28 cellular contexts compared by ENCODE assay signal in the genomic region with DNA sequence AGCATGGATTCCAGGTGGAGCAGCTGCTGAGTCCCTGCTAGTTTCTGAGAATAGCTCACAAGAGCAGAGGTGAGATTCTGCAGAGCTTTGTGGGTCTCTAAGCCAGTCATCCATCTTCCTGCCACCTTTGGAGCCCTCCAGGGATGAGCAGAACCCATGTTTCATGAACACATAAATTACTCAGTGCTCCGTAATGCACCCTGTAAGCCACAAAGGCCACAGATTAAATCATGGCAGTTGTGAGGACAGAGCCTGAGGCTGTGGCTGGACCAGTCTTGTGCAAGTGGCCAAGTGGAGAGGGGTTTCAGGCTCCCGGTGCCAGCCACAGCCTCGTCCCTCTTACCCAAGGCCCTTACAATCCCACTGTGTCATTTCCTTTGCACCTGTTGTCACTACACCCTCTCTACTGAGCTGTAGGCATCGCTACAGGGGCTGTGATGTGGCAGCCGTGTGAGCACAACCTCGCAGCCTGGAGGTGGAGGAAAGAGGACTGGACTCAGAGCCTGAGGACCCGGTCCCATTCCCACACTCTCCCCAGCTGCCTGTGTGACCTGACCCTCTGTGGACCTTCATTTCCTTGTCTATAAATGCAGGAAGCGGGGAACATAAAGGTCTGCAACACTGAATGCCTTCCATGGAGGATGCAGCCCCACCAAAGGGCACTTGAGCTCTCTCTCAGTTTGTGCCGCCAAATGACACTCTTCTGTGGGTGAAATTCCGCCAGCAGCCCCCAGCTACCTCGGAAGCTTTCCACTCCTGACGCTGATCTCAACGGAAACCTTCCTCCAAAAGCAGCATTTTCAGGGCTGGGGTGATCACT.
DNase-seq lines count a peak whose midpoint lies in the region; ATAC-seq and FAIRE-seq lines count a peak whose summit lies in the region.
"Had no signal": no experiment of that assay in that cellular context is flagged by ENCODE, and none has a peak within 500 bp of the region (broad histone marks: within the 10 kb centered on the region; RNA-seq: fewer than 3 reads in every experiment).

No MANE protein-coding gene starts in this region.

- no peak overlapping the region for H3K27ac Mint-ChIP-seq in stimulated activated effector memory CD8-positive, alpha-beta T cell treated with anti-CD3 and anti-CD28 coated beads, Interleukin-12 subunit alpha, Interleukin-12 subunit beta, amount 100 ng/mL, for 72 hours
- H3K27ac Mint-ChIP-seq: activated CD4-positive, alpha-beta T cell treated with anti-CD3 and anti-CD28 coated beads for 36 hours; activated naive CD4-positive, alpha-beta T cell treated with anti-CD3 and anti-CD28 coated beads, Interleukin-2, amount 50 U/mL, for 72 hours; CD8-positive, alpha-beta T cell had no signal

- DNase-seq in A172 (ENCODE audit: low spot score), result peak; percentile 55
- DNase-seq in GF-D8 (lab: John Stamatoyannopoulos, UW), result peak; percentile 40
- peak; percentile 36 for DNase-seq in RCC 7860 (ENCODE audit: low spot score)
- peak; percentile 47 for DNase-seq in myocyte (ENCODE audit: low read depth)
- no peak for DNase-seq in activated naive CD4-positive, alpha-beta T cell (lab: John Stamatoyannopoulos, UW)
- no peak for DNase-seq in stimulated activated CD4-positive, alpha-beta T cell treated with anti-CD3 and anti-CD28 coated beads, Interleukin-12 subunit alpha, Interleukin-12 subunit beta, amount 100 ng/mL, for 4 hours
- DNase-seq in stimulated activated effector memory CD8-positive, alpha-beta T cell treated with anti-CD3 and anti-CD28 coated beads, Interleukin-12 subunit alpha, Interleukin-12 subunit beta, amount 100 ng/mL, for 72 hours (ENCODE audit: low spot score in 2 of 2), result no peak
- no peak for DNase-seq in SIG-M5 (lab: John Stamatoyannopoulos, UW)
- DNase-seq: activated CD4-positive, alpha-beta T cell treated with anti-CD3 and anti-CD28 coated beads for 36 hours; activated CD8-positive, alpha-beta memory T cell treated with anti-CD3 and anti-CD28 coated beads for 24 hours; activated T-cell treated with anti-CD3 and anti-CD28 coated beads for 4 hours; CD8-positive, alpha-beta T cell; Kasumi-1; left lung; NCI-H1092; NCI-H1694 treated with DMSO at 0.1 percent for 48 hours; nucleus accumbens; right lobe of liver; stimulated activated CD4-positive, alpha-beta T cell treated with anti-CD3 and anti-CD28 coated beads, Interleukin-2, amount 100 ng/mL, for 48 hours; stomach; T-helper 9 cell; thyroid gland had no signal

- no peak for ATAC-seq in stimulated activated effector memory CD8-positive, alpha-beta T cell treated with anti-CD3 and anti-CD28 coated beads, Interleukin-12 subunit alpha, Interleukin-12 subunit beta, amount 100 ng/mL, for 72 hours
- ATAC-seq: activated CD4-positive, alpha-beta T cell treated with anti-CD3 and anti-CD28 coated beads for 36 hours; CD8-positive, alpha-beta T cell; HCT116; HepG2; left lung; Panc1 had no signal

- no peaks in the 10 kb centered on the region for H3K4me1 Mint-ChIP-seq in stimulated activated effector memory CD8-positive, alpha-beta T cell treated with anti-CD3 and anti-CD28 coated beads, Interleukin-12 subunit alpha, Interleukin-12 subunit beta, amount 100 ng/mL, for 72 hours

- no peak overlapping the region for H3K4me3 Mint-ChIP-seq in stimulated activated effector memory CD8-positive, alpha-beta T cell treated with anti-CD3 and anti-CD28 coated beads, Interleukin-12 subunit alpha, Interleukin-12 subunit beta, amount 100 ng/mL, for 72 hours
- H3K4me3 Mint-ChIP-seq: activated CD4-positive, alpha-beta T cell treated with anti-CD3 and anti-CD28 coated beads for 36 hours; CD8-positive, alpha-beta T cell had no signal

- peaks cover 3% of the 10 kb centered on the region for H3K9me3 Mint-ChIP-seq in stimulated activated effector memory CD8-positive, alpha-beta T cell treated with anti-CD3 and anti-CD28 coated beads, Interleukin-12 subunit alpha, Interleukin-12 subunit beta, amount 100 ng/mL, for 72 hours
- H3K9me3 Mint-ChIP-seq: CD8-positive, alpha-beta T cell had no signal

- H3K36me3 Mint-ChIP-seq in stimulated activated effector memory CD8-positive, alpha-beta T cell treated with anti-CD3 and anti-CD28 coated beads, Interleukin-12 subunit alpha, Interleukin-12 subunit beta, amount 100 ng/mL, for 72 hours, result no peaks in the 10 kb centered on the region
- H3K36me3 Mint-ChIP-seq: activated naive CD4-positive, alpha-beta T cell treated with anti-CD3 and anti-CD28 coated beads, Interleukin-2, amount 50 U/mL, for 72 hours; CD8-positive, alpha-beta T cell had no signal

- FAIRE-seq in RCC 7860 (lab: Jason Lieb, UNC), result no peak
- FAIRE-seq: bronchial epithelial cell, endothelial cell of umbilical vein, HepG2 had no signal

Comparison
In these comparisons a context has a peak if more than half of its experiments do, and no peak if none do; other contexts are left out.
1. DNase-seq: peak in A172 (single experiment), GF-D8 (single experiment), RCC 7860 (single experiment) and myocyte (single experiment); none in activated naive CD4-positive, alpha-beta T cell (0 of 4), stimulated activated CD4-positive, alpha-beta T cell treated with anti-CD3 and anti-CD28 coated beads, Interleukin-12 subunit alpha, Interleukin-12 subunit beta, amount 100 ng/mL, for 4 hours (single experiment), stimulated activated effector memory CD8-positive, alpha-beta T cell treated with anti-CD3 and anti-CD28 coated beads, Interleukin-12 subunit alpha, Interleukin-12 subunit beta, amount 100 ng/mL, for 72 hours (0 of 2) and SIG-M5 (single experiment).